8 cellular contexts compared by ENCODE assay signal in the genomic region with DNA sequence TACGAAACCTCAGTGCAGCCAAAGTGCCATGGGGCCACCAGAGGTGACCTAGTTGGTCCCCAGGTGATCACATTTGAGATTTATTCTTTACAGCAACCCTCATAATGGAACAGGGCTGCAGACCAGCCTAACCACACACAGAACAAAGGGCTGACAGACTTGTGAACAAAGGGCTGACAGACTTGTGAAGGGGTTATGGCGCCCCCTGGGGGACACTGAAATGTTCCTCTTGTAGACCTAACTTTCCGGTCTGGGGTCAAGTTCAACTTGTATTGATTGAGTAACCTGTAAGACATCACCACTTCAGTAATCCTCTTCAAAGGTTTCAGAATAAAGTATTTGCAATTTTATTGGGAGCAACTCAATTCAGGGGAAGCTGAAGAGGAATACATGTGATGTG.
DNase-seq lines count a peak whose midpoint lies in the region; ATAC-seq, FAIRE-seq and TF ChIP-seq lines count a peak whose summit lies in the region.

No MANE protein-coding gene starts in this region.

- H3K36me3 Mint-ChIP-seq in activated naive CD8-positive, alpha-beta T cell treated with anti-CD3 and anti-CD28 coated beads, Interleukin-2, amount 50 U/mL, for 24 hours (ENCODE audit: low read depth) = no peaks in the 10 kb centered on the region

- ATAC-seq in activated naive CD8-positive, alpha-beta T cell treated with anti-CD3 and anti-CD28 coated beads, Interleukin-2, amount 50 U/mL, for 24 hours = peak; percentile 72
- ATAC-seq in left cardiac atrium = peak; percentile 67 to 78

- FAIRE-seq in H54 (lab: Jason Lieb, UNC) = no peak

- H3K4me3 Mint-ChIP-seq in activated naive CD8-positive, alpha-beta T cell treated with anti-CD3 and anti-CD28 coated beads, Interleukin-2, amount 50 U/mL, for 24 hours = no peak overlapping the region

- DNase-seq in DMS 273 treated with DMSO at 0.1 percent for 48 hours (lab: John Stamatoyannopoulos, UW) (peak; percentile 32), H54 (ENCODE audit: insufficient read length, low spot score) (peak; percentile 2), NCI-H1436 (lab: John Stamatoyannopoulos, UW) (peak; percentile 63), SW480 (ENCODE audit: low spot score) (peak; percentile 73), left cardiac atrium (peak; percentile 85), retina (peak; percentile 26), cortex of kidney (lab: John Stamatoyannopoulos, UW) (no peak)
- peak; percentile 86 for DNase-seq in activated naive CD8-positive, alpha-beta T cell treated with anti-CD3 and anti-CD28 coated beads, Interleukin-2, amount 50 U/mL, for 24 hours

- intact Hi-C loops in left cardiac atrium (cut with DNase I) = loop anchor here (5.0 to 10.0 kb wide), 2 partner anchors 188 to 190 kb away; no protein-coding TSS in a partner anchor

- no peak overlapping the region for H3K27ac Mint-ChIP-seq in activated naive CD8-positive, alpha-beta T cell treated with anti-CD3 and anti-CD28 coated beads, Interleukin-2, amount 50 U/mL, for 24 hours

- peaks cover 69% of the 10 kb centered on the region for H3K4me1 Mint-ChIP-seq in activated naive CD8-positive, alpha-beta T cell treated with anti-CD3 and anti-CD28 coated beads, Interleukin-2, amount 50 U/mL, for 24 hours

- TF ChIP-seq POLR2A in H54 (IDR thresholded peaks at IDR 0.05; ENCODE audit: low read depth, low read length) = no peak

- H3K9me3 Mint-ChIP-seq in activated naive CD8-positive, alpha-beta T cell treated with anti-CD3 and anti-CD28 coated beads, Interleukin-2, amount 50 U/mL, for 24 hours = no peaks in the 10 kb centered on the region

- H3K27me3 Mint-ChIP-seq in activated naive CD8-positive, alpha-beta T cell treated with anti-CD3 and anti-CD28 coated beads, Interleukin-2, amount 50 U/mL, for 24 hours = no peaks in the 10 kb centered on the region
